17 cellular contexts compared by ENCODE assay signal in genomic region chr2:187549951-187550555, GRCh38. TPM values are rescaled to one million over a fixed set of nuclear protein-coding genes. Genes with fewer than 3 reads are reported as not detected.
A peak's percentile ranks its signal among the peaks of the same experiment; 100 is the strongest.
DNase-seq lines count a peak whose midpoint lies in the region; ATAC-seq and TF ChIP-seq lines count a peak whose summit lies in the region.
"Had no signal": no experiment of that assay in that cellular context is flagged by ENCODE, and none has a peak within 500 bp of the region (broad histone marks: within the 10 kb centered on the region; RNA-seq: fewer than 3 reads in every experiment).

No MANE protein-coding gene starts in this region.

- WGBS in testis, 2 donors: 66 to 67% methylated on average over 3 of the region's 3 CpGs

- no TSS peak for BruUV-seq in Calu3 (replicated peaks; lab: Mats Ljungman, UMichigan)

- H3K4me1 Mint-ChIP-seq in Calu3 (ENCODE audit: low read depth, unreplicated experiment) (peaks cover 60% of the 10 kb centered on the region), WTC11 (peaks cover 31% of the 10 kb centered on the region)
- peaks cover 15% of the 10 kb centered on the region for H3K4me1 Mint-ChIP-seq in activated T-cell treated with anti-CD3 and anti-CD28 coated beads, Interleukin-2, amount 50 U/mL, for 72 hours (ENCODE audit: low read depth)

- H3K27me3 ChIP-seq in testis: no peaks in the 10 kb centered on the region

- H3K36me3 Mint-ChIP-seq in Calu3 (ENCODE audit: insufficient read depth, unreplicated experiment): peaks cover 74% of the 10 kb centered on the region
- H3K36me3 Mint-ChIP-seq in WTC11: peaks cover 5% of the 10 kb centered on the region
- H3K36me3 Mint-ChIP-seq in activated T-cell treated with anti-CD3 and anti-CD28 coated beads, Interleukin-2, amount 50 U/mL, for 72 hours (ENCODE audit: insufficient read depth in 2 of 2): no peaks in the 10 kb centered on the region

- peak overlapping the region; percentile 82 for H3K4me3 Mint-ChIP-seq in Calu3 (ENCODE audit: low read depth, unreplicated experiment)
- no peak overlapping the region for H3K4me3 Mint-ChIP-seq in WTC11
- H3K4me3 Mint-ChIP-seq in activated T-cell treated with anti-CD3 and anti-CD28 coated beads, Interleukin-2, amount 50 U/mL, for 72 hours: no peak overlapping the region
- H3K4me3 Mint-ChIP-seq: activated CD8-positive, alpha-beta T cell treated with anti-CD3 and anti-CD28 coated beads, Interleukin-2, amount 10 ng/mL, durations not matched to agents 7 days and 5 days had no signal

- peak overlapping the region in 1 of 2 donors; percentile 71 for H3K27ac ChIP-seq in testis
- H3K27ac ChIP-seq: epithelial cell of prostate, PC-9 had no signal

- no peak for TF ChIP-seq POLR2A in testis (IDR thresholded peaks at IDR 0.05)

- H3K4me1 ChIP-seq in testis: no peaks in the 10 kb centered on the region

- no peak for ATAC-seq in WTC11
- ATAC-seq in left lobe of liver: peak; percentile 64
- no peak for ATAC-seq in activated T-cell treated with anti-CD3 and anti-CD28 coated beads, Interleukin-2, amount 50 U/mL, for 72 hours (replicated peaks in 1 of 2)
- ATAC-seq: activated CD8-positive, alpha-beta T cell treated with anti-CD3 and anti-CD28 coated beads, Interleukin-2, amount 10 ng/mL, durations not matched to agents 7 days and 5 days; GM12878; sciatic nerve had no signal

- H3K9me3 ChIP-seq in testis: no peaks in the 10 kb centered on the region

- DNase-seq in Calu3 (no peak), WTC11 (ENCODE audit: low spot score) (no peak), left lobe of liver (ENCODE audit: low spot score) (no peak), skeletal muscle cell (ENCODE audit: low read depth) (no peak), OCI-M2 (lab: John Stamatoyannopoulos, UW; ENCODE audit: unreplicated experiment) (no peak), D341Med (ENCODE audit: low spot score) (no peak), testis (no peak)
- DNase-seq in activated T-cell treated with anti-CD3 and anti-CD28 coated beads, Interleukin-2, amount 50 U/mL, for 72 hours: no peak
- DNase-seq: activated CD8-positive, alpha-beta T cell treated with anti-CD3 and anti-CD28 coated beads, Interleukin-2, amount 10 ng/mL, durations not matched to agents 7 days and 5 days; activated gamma-delta T cell treated with Interleukin-2 at 50 U/mL for 16 hours; NCI-H1092; NCI-H446; PC-9; T-helper 1 cell had no signal

- H3K4me3 ChIP-seq in skeletal muscle cell (ENCODE audit: low read depth, low read length): peak overlapping the region; percentile 17
- no peak overlapping the region for H3K4me3 ChIP-seq in testis
- H3K4me3 ChIP-seq: GM12878, PC-9 had no signal

- no peaks in the 10 kb centered on the region for H3K36me3 ChIP-seq in testis (ENCODE audit: low read depth, missing control alignments)

- POLR2A ChIA-PET in WTC11 (lab: Charles Lee): no interaction called here

- TF ChIP-seq CTCF in Calu3 (IDR thresholded peaks at IDR 0.05; ENCODE audit: unreplicated experiment) (no peak), WTC11 (IDR thresholded peaks at IDR 0.05) (no peak), testis (IDR thresholded peaks at IDR 0.05) (no peak)

- CTCF ChIA-PET in Calu3 (lab: Charles Lee) (interaction anchor here (0.6 to 2.2 kb wide), 5 partner anchors 17 to 82 kb away, joined by 3 to 6 read pairs (median 4); no protein-coding TSS in a partner anchor), WTC11 (lab: Charles Lee) (no interaction called here)

- H3K27me3 Mint-ChIP-seq in Calu3 (ENCODE audit: unreplicated experiment) (no peaks in the 10 kb centered on the region), WTC11 (ENCODE audit: low read depth) (no peaks in the 10 kb centered on the region)
- H3K27me3 Mint-ChIP-seq in activated T-cell treated with anti-CD3 and anti-CD28 coated beads, Interleukin-2, amount 50 U/mL, for 72 hours (ENCODE audit: low read depth): peaks cover 22% of the 10 kb centered on the region

- intact Hi-C loops in Calu3 (cut with micrococcal nuclease; ENCODE audit: unreplicated experiment) (loop anchor here (5.0 kb wide), 1 partner anchor 742 kb away; the partner anchor contains the start of gene GULP1), testis (cut with DNase I; ENCODE audit: low total_unique reads) (no loop called here)

- no peaks in the 10 kb centered on the region for H3K9me3 Mint-ChIP-seq in Calu3 (ENCODE audit: low read depth, unreplicated experiment)
- no peaks in the 10 kb centered on the region for H3K9me3 Mint-ChIP-seq in WTC11
- no peaks in the 10 kb centered on the region for H3K9me3 Mint-ChIP-seq in activated T-cell treated with anti-CD3 and anti-CD28 coated beads, Interleukin-2, amount 50 U/mL, for 72 hours

- H3K27ac Mint-ChIP-seq in Calu3 (ENCODE audit: unreplicated experiment) (peak overlapping the region; percentile 88), WTC11 (no peak overlapping the region)
- H3K27ac Mint-ChIP-seq in activated T-cell treated with anti-CD3 and anti-CD28 coated beads, Interleukin-2, amount 50 U/mL, for 72 hours: no peak overlapping the region
- H3K27ac Mint-ChIP-seq: activated CD8-positive, alpha-beta T cell treated with anti-CD3 and anti-CD28 coated beads, Interleukin-2, amount 10 ng/mL, durations not matched to agents 7 days and 5 days had no signal

TF ChIP-seq in WTC11, 78 proteins besides CTCF, POLR2A, EP300 and RAD21:
- no peak for TF ChIP-seq FOXP1 (CRISPR knock-in tag; IDR thresholded peaks at IDR 0.05; ENCODE audit: borderline replicate concordance)
- peak; percentile 60; the same call in 1 of the 2 replicates for TF ChIP-seq GABPB1 (CRISPR knock-in tag; IDR thresholded peaks at IDR 0.05)

RNA-seq across cellular contexts. Expression of gene TFPI, which starts 4.2 kb away (rescaled TPM):
- total RNA-seq in Calu3 (2022) (125 and 135 TPM in 2 replicates), WTC11 (2021) (8.4 to 10.2 TPM (median 8.9 TPM) in 3 replicates), left lobe of liver (144 TPM), testis (10 to 100 TPM; 10.5 TPM)
- 13.5 TPM for polyA plus RNA-seq in testis (ENCODE audit: insufficient read depth, low read depth, low replicate concordance)
- total RNA-seq in activated T-cell treated with anti-CD3 and anti-CD28 coated beads, Interleukin-2, amount 50 U/mL, for 72 hours: under 1 TPM; 0.05 to 0.19 TPM
- total RNA-seq: activated CD8-positive, alpha-beta T cell treated with anti-CD3 and anti-CD28 coated beads, Interleukin-2, amount 10 ng/mL, durations not matched to agents 7 days and 5 days had no signal

Comparison
In these comparisons a context has a peak if more than half of its experiments do, and no peak if none do; other contexts are left out.
1. RNA of gene TFPI, which starts 4.2 kb away (total RNA-seq): 144 TPM in left lobe of liver (single experiment) and 125 to 135 TPM in Calu3; 10.5 TPM in testis, 8.4 to 10.2 TPM in WTC11 and 0.05 to 0.19 TPM in activated T-cell treated with anti-CD3 and anti-CD28 coated beads, Interleukin-2, amount 50 U/mL, for 72 hours; every median in the first group is over 10 times any median in the second.